In the genomic region with DNA sequence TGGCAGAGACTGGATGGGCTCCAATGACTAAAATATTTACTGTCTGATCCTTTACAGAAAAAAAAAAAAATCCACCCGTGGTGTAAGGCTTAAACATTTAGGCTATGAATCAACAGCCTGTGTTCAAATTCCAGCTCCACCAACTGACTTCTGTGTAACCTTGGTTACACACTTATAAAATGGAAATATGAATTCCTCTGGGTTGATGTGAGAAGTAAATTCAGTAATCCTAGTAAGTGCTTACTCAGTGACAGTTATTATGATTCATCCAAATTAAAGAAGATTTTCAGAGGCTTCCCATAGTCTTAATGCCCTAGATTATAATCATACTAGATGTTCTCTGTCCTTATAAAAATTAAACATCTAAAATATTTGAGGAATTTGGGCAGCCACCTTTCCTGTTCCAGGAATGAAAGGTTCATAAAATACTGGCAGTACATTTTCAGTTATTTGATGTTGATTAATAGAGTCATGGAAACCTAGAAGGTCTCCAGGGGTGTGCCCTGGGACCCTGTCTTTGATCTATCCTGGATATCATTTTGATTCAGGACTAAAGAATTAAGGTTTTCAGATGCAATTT, we compare ENCODE assay signal across 11 cellular contexts.
DNase-seq lines count a peak whose midpoint lies in the region; FAIRE-seq and TF ChIP-seq lines count a peak whose summit lies in the region.
"Had no signal": no experiment of that assay in that cellular context is flagged by ENCODE, and none has a peak within 500 bp of the region (broad histone marks: within the 10 kb centered on the region; RNA-seq: fewer than 3 reads in every experiment).

No MANE protein-coding gene starts in this region.

- H3K4me3 Mint-ChIP-seq in Caco-2 (ENCODE audit: unreplicated experiment): peak overlapping the region; percentile 22

- CTCF ChIA-PET in Caco-2 (lab: Charles Lee): interaction anchor here (0.5 to 1.3 kb wide), 4 partner anchors 13 to 194 kb away, joined by 3 to 11 read pairs (median 4); no protein-coding TSS in a partner anchor

- peaks cover 60% of the 10 kb centered on the region for H3K4me1 ChIP-seq in Caco-2
- H3K4me1 ChIP-seq in esophagus squamous epithelium: peaks cover 0 to 25% (median 14%) of the 10 kb centered on the region in 3 donors
- H3K4me1 ChIP-seq in prostate gland (replicated peaks): no peaks in the 10 kb centered on the region

- H3K36me3 Mint-ChIP-seq in Caco-2 (ENCODE audit: insufficient read depth, unreplicated experiment): no peaks in the 10 kb centered on the region

- peak overlapping the region; percentile 66 for H3K27ac Mint-ChIP-seq in Caco-2 (ENCODE audit: unreplicated experiment)

- no peaks in the 10 kb centered on the region for H3K27me3 Mint-ChIP-seq in Caco-2 (ENCODE audit: insufficient read depth, unreplicated experiment)

- POLR2A ChIA-PET in Caco-2 (lab: Charles Lee): interaction anchor here (0.7 to 1.3 kb wide), 2 partner anchors 10 to 189 kb away, joined by 10 to 14 read pairs; no protein-coding TSS in a partner anchor

- 10% methylated on average over 1 of the region's 1 CpG for WGBS in esophagus squamous epithelium, 2 donors
- WGBS in prostate gland: 14% methylated on average over 1 of the region's 1 CpG

- H3K9me3 ChIP-seq in Caco-2: no peaks in the 10 kb centered on the region
- H3K9me3 ChIP-seq in esophagus squamous epithelium: no peaks in the 10 kb centered on the region
- no peaks in the 10 kb centered on the region for H3K9me3 ChIP-seq in prostate gland

- TF ChIP-seq POLR2A in esophagus squamous epithelium (IDR thresholded peaks at IDR 0.05) (no peak), prostate gland (IDR thresholded peaks at IDR 0.05) (no peak)

- H3K27me3 ChIP-seq in Caco-2 (replicated peaks; ENCODE audit: control insufficient read depth, insufficient read depth, low read length): no peaks in the 10 kb centered on the region
- H3K27me3 ChIP-seq in esophagus squamous epithelium: no peaks in the 10 kb centered on the region
- H3K27me3 ChIP-seq in prostate gland (replicated peaks; ENCODE audit: insufficient read depth): no peaks in the 10 kb centered on the region

- H3K9me3 Mint-ChIP-seq in Caco-2 (ENCODE audit: unreplicated experiment): no peaks in the 10 kb centered on the region

- no peak overlapping the region for H3K4me3 ChIP-seq in Caco-2 (ENCODE audit: low read depth, low read length)
- H3K4me3 ChIP-seq in esophagus squamous epithelium: no peak overlapping the region
- H3K4me3 ChIP-seq in prostate gland: no peak overlapping the region

- DNase-seq in Caco-2 (peak; percentile 29 to 52), RCC 7860 (ENCODE audit: low spot score) (peak; percentile 100), esophagus squamous epithelium (lab: John Stamatoyannopoulos, UW) (no peak), prostate gland (ENCODE audit: low spot score) (no peak), NOMO-1 treated with dmso at 0.1 percent for 144 hours (lab: John Stamatoyannopoulos, UW; ENCODE audit: unreplicated experiment) (no peak), cerebellum (ENCODE audit: low spot score) (no peak), GF-D8 (lab: John Stamatoyannopoulos, UW) (no peak)
- DNase-seq in activated CD4-positive, alpha-beta T cell treated with anti-CD3 and anti-CD28 coated beads, Interleukin-2, amount 50 U/mL, for 48 hours: no peak
- DNase-seq: activated CD4-positive, CD25-positive, alpha-beta regulatory T cell treated with anti-CD3 and anti-CD28 coated beads, Interleukin-2, amount 50 U/mL, for 72 hours; NCI-H1694 treated with DMSO at 0.1 percent for 48 hours; stimulated activated CD4-positive, alpha-beta T cell treated with anti-CD3 and anti-CD28 coated beads, Interleukin-1b, Interleukin-23, amount 100 ng/mL, for 48 hours had no signal

- TSS peak; percentile 56 for BruUV-seq in Caco-2 (replicated peaks; lab: Mats Ljungman, UMichigan)

- H3K27ac ChIP-seq in esophagus squamous epithelium (peak overlapping the region in 3 of 4 donors; percentile 14 to 54 (median 33)), prostate gland (peak overlapping the region; percentile 2 to 15)

- TF ChIP-seq CTCF in Caco-2 (IDR thresholded peaks at IDR 0.05; ENCODE audit: insufficient read depth in 1 of 2, low read depth in 1 of 2, low read length in 1 of 2, severe bottlenecking in 1 of 2, unreplicated experiment in 1 of 2) (no peak), esophagus squamous epithelium (IDR thresholded peaks at IDR 0.05) (no peak), prostate gland (IDR thresholded peaks at IDR 0.05) (no peak)

- no peaks in the 10 kb centered on the region for H3K36me3 ChIP-seq in Caco-2 (ENCODE audit: control insufficient read depth, insufficient read depth, low read length)
- no peaks in the 10 kb centered on the region for H3K36me3 ChIP-seq in esophagus squamous epithelium
- no peaks in the 10 kb centered on the region for H3K36me3 ChIP-seq in prostate gland

- intact Hi-C loops in Caco-2 (cut with micrococcal nuclease; ENCODE audit: unreplicated experiment): no loop called here
- intact Hi-C loops in esophagus squamous epithelium (cut with DNase I): no loop called here
- intact Hi-C loops in prostate gland (cut with DNase I): loop anchor here (10.0 kb wide), 2 partner anchors 51 to 199 kb away; no protein-coding TSS in a partner anchor

- FAIRE-seq in RCC 7860 (lab: Jason Lieb, UNC): peak; percentile 98

- peaks cover 64% of the 10 kb centered on the region for H3K4me1 Mint-ChIP-seq in Caco-2 (ENCODE audit: low read depth, unreplicated experiment)

Comparison
In these comparisons a context has a peak if more than half of its experiments do, and no peak if none do; other contexts are left out.
1. DNase-seq: peak in Caco-2 (2 of 2) and RCC 7860 (single experiment); none in esophagus squamous epithelium (single experiment), prostate gland (single experiment), NOMO-1 treated with dmso at 0.1 percent for 144 hours (single experiment), activated CD4-positive, alpha-beta T cell treated with anti-CD3 and anti-CD28 coated beads, Interleukin-2, amount 50 U/mL, for 48 hours (0 of 2), cerebellum (single experiment) and GF-D8 (single experiment).